In genomic region chr2:3180082-3180908, GRCh38 we compare ENCODE assay signal across 1 cellular context.
TF ChIP-seq lines count a peak whose summit lies in the region.

No MANE protein-coding gene starts in this region.

TF ChIP-seq in GM12878, 131 proteins besides CTCF, POLR2A, EP300 and RAD21 (continued from another document):
- TF ChIP-seq ZNF217 (IDR thresholded peaks at IDR 0.05) = no peak
